In the genomic region with DNA sequence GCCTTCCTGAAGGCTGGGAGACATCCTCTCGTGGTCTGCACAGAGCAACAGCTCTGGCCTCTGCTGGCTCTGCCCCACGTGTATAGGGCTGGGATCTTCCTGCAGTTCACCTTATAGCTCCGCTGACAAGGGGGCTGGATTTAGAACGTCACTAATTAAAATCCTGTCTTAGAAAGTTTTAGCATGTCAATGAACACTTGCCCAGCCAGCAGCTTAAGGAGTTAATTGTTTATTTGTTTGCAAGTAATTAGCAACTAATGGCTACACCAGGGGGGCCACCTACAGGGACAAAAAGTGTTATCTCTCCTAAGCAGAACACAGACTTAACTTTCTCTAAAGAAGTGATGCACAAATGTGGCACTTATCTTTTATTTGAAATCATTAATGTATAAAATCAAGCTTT, we compare ENCODE assay signal across 19 cellular contexts. TPM values are rescaled to one million over a fixed set of nuclear protein-coding genes. Genes with fewer than 3 reads are reported as not detected.
"Had no signal": no experiment of that assay in that cellular context is flagged by ENCODE, and none has a peak within 500 bp of the region (broad histone marks: within the 10 kb centered on the region; RNA-seq: fewer than 3 reads in every experiment).

A gene (minus strand): TSS at position 84 of the 403 bp plus-strand sequence. CDS start 60 bp downstream, at position 24.

- H3K27me3 ChIP-seq: ascending aorta, esophagus squamous epithelium, pancreas, suprapubic skin had no signal

- FAIRE-seq: bronchial epithelial cell, endometrium, keratinocyte, pancreas had no signal

- ATAC-seq: left ventricle myocardium superior; pancreas; stimulated activated naive CD8-positive, alpha-beta T cell treated with anti-CD3 and anti-CD28 coated beads, Interleukin-15, Interleukin-2, amounts not matched to agents 100 U/mL and 50 U/mL, for 24 hours; T-cell had no signal

- H3K27ac ChIP-seq: ascending aorta, dorsolateral prefrontal cortex, esophagus squamous epithelium, pancreas, suprapubic skin, WERI-Rb-1 had no signal

- H3K9me3 ChIP-seq: ascending aorta, esophagus squamous epithelium, pancreas, suprapubic skin had no signal

- H3K4me1 ChIP-seq: ascending aorta, esophagus squamous epithelium, pancreas, suprapubic skin had no signal

- DNase-seq: activated CD4-positive, alpha-beta T cell treated with anti-CD3 and anti-CD28 coated beads for 48 hours; activated naive CD4-positive, alpha-beta T cell; dorsolateral prefrontal cortex; esophagus squamous epithelium; foreskin fibroblast; head of caudate nucleus; left ventricle myocardium superior; mesenchymal stem cell; pancreas; stimulated activated CD4-positive, alpha-beta T cell treated with anti-CD3 and anti-CD28 coated beads, Interleukin-12 subunit alpha, Interleukin-12 subunit beta, amount 100 ng/mL, for 4 hours; stimulated activated naive CD8-positive, alpha-beta T cell treated with anti-CD3 and anti-CD28 coated beads, Interleukin-15, Interleukin-2, amounts not matched to agents 100 U/mL and 50 U/mL, for 24 hours; T-cell; T1000; WERI-Rb-1 had no signal

- H3K4me3 ChIP-seq: ascending aorta, dorsolateral prefrontal cortex, esophagus squamous epithelium, pancreas, suprapubic skin had no signal

- H3K36me3 ChIP-seq: ascending aorta, esophagus squamous epithelium, pancreas, suprapubic skin, WERI-Rb-1 had no signal

RNA-seq across cellular contexts. Expression of the gene that starts here (rescaled TPM):
- total RNA-seq: ascending aorta had no signal
